Comparison of ENCODE assay signal across 8 cellular contexts in genomic region chr6:13924146-13924948, GRCh38. TPM values are rescaled to one million over a fixed set of nuclear protein-coding genes. Genes with fewer than 3 reads are reported as not detected.
A peak's percentile ranks its signal among the peaks of the same experiment; 100 is the strongest.
DNase-seq lines count a peak whose midpoint lies in the region; ATAC-seq and TF ChIP-seq lines count a peak whose summit lies in the region.

No MANE protein-coding gene starts in this region.

- H3K4me2 ChIP-seq in neuronal stem cell (ENCODE audit: insufficient read depth, low read length, poor library complexity, severe bottlenecking): peak overlapping the region; percentile 74

- ATAC-seq in HG03097 (IDR thresholded peaks at IDR 0.05; ENCODE audit: low FRiP score, unreplicated experiment): no peak

- H3K79me1 ChIP-seq in neuronal stem cell (ENCODE audit: low read depth, low read length): no peaks in the 10 kb centered on the region

- H2AK5ac ChIP-seq in neuronal stem cell (ENCODE audit: low read depth, low read length): no peak overlapping the region

- H2BK5ac ChIP-seq in neuronal stem cell (ENCODE audit: low read length): no peak overlapping the region

- H2AFZ ChIP-seq in neuronal stem cell (ENCODE audit: low read length): peak overlapping the region; percentile 92

- H4K91ac ChIP-seq in neuronal stem cell (ENCODE audit: low read depth, low read length, poor library complexity): no peak overlapping the region

- DNase-seq in stimulated activated CD4-positive, alpha-beta T cell treated with anti-CD3 and anti-CD28 coated beads, Interleukin-4, amount 100 ng/mL, for 24 hours: peak; percentile 38
- DNase-seq in stimulated activated CD4-positive, alpha-beta T cell treated with anti-CD3 and anti-CD28 coated beads, Interleukin-4, amount 100 ng/mL, for 1 hour: no peak
- DNase-seq in NCI-H2196 (lab: John Stamatoyannopoulos, UW; ENCODE audit: unreplicated experiment): peak; percentile 64
- DNase-seq in activated CD8-positive, alpha-beta memory T cell treated with anti-CD3 and anti-CD28 coated beads, Interleukin-2, amount 50 U/mL, for 48 hours: peak; percentile 70
- DNase-seq in fibroblast of pulmonary artery (ENCODE audit: low read depth): peak; percentile 37
- DNase-seq in neuronal stem cell (ENCODE audit: low spot score): peak; percentile 87
- DNase-seq in middle frontal gyrus (ENCODE audit: extremely low spot score, low spot score): no peak

- no peak overlapping the region for H2BK15ac ChIP-seq in neuronal stem cell (ENCODE audit: low read length)

- H3K9me3 ChIP-seq in neuronal stem cell (replicated peaks in 1 of 2; ENCODE audit: control insufficient read depth in 2 of 2, insufficient read depth in 1 of 2, low read depth in 1 of 2, low read length in 2 of 2): no peaks in the 10 kb centered on the region

- no peak overlapping the region for H4K8ac ChIP-seq in neuronal stem cell (ENCODE audit: low read depth, low read length)

- peak overlapping the region; percentile 56 for H3K9ac ChIP-seq in neuronal stem cell (ENCODE audit: low read depth, low read length, poor library complexity)

- TF ChIP-seq CTCF in fibroblast of pulmonary artery (IDR thresholded peaks at IDR 0.05; ENCODE audit: low read length, missing control alignments): no peak

- no peak overlapping the region for H2BK12ac ChIP-seq in neuronal stem cell (ENCODE audit: low read length)

- H3K27me3 ChIP-seq in neuronal stem cell (ENCODE audit: control insufficient read depth in 3 of 3, insufficient read depth in 3 of 3, low read depth in 1 of 3, low read length in 3 of 3): peaks cover 3 to 54% (median 20%) of the 10 kb centered on the region in 3 experiments

- H3K14ac ChIP-seq in neuronal stem cell (ENCODE audit: low read length): no peak overlapping the region

- H3K4me3 ChIP-seq in fibroblast of pulmonary artery (replicated peaks; ENCODE audit: low read depth, low read length) (peak overlapping the region; percentile 40), neuronal stem cell (ENCODE audit: low read length in 2 of 2) (peak overlapping the region; percentile 44 to 81)

- H3K27ac ChIP-seq in neuronal stem cell (replicated peaks; ENCODE audit: low read length): peak overlapping the region; percentile 19

- no peak overlapping the region for H3K4ac ChIP-seq in neuronal stem cell (ENCODE audit: low read length)

- H3K23ac ChIP-seq in neuronal stem cell (ENCODE audit: low read depth, low read length, poor library complexity): no peak overlapping the region

- peak overlapping the region; percentile 69 for H3K18ac ChIP-seq in neuronal stem cell (ENCODE audit: low read length)

- H2BK120ac ChIP-seq in neuronal stem cell (ENCODE audit: low read depth, low read length): no peak overlapping the region

- H3K4me1 ChIP-seq in neuronal stem cell (ENCODE audit: control insufficient read depth in 2 of 2, insufficient read depth in 1 of 2, low read depth in 1 of 2, low read length in 2 of 2): peaks cover 4 to 9% of the 10 kb centered on the region in 2 donors

- H3K36me3 ChIP-seq in neuronal stem cell (replicated peaks in 1 of 2; ENCODE audit: control insufficient read depth in 2 of 2, insufficient read depth in 2 of 2, low read length in 2 of 2): no peaks in the 10 kb centered on the region

- WGBS in neuronal stem cell (ENCODE audit: extremely low coverage in 2 of 2, insufficient read length in 2 of 2, insufficient replicate concordance in 1 of 2), 2 donors: no CpG with 5 or more reads among the region's 37 CpGs

RNA-seq across cellular contexts. Expression of gene RNF182, which starts 0.4 kb away (rescaled TPM):
- polyA plus RNA-seq in neuronal stem cell (2013, experiment 1 of 2): 1.4 TPM
- polyA plus RNA-seq in neuronal stem cell (2013, experiment 2 of 2): 1.7 TPM

Comparison
In these comparisons a context has a peak if more than half of its experiments do, and no peak if none do; other contexts are left out.
1. DNase-seq: peak in stimulated activated CD4-positive, alpha-beta T cell treated with anti-CD3 and anti-CD28 coated beads, Interleukin-4, amount 100 ng/mL, for 24 hours (single experiment), NCI-H2196 (single experiment), activated CD8-positive, alpha-beta memory T cell treated with anti-CD3 and anti-CD28 coated beads, Interleukin-2, amount 50 U/mL, for 48 hours (single experiment), fibroblast of pulmonary artery (single experiment) and neuronal stem cell (single experiment); none in stimulated activated CD4-positive, alpha-beta T cell treated with anti-CD3 and anti-CD28 coated beads, Interleukin-4, amount 100 ng/mL, for 1 hour (single experiment) and middle frontal gyrus (single experiment).